18 cellular contexts compared by ENCODE assay signal in the genomic region with DNA sequence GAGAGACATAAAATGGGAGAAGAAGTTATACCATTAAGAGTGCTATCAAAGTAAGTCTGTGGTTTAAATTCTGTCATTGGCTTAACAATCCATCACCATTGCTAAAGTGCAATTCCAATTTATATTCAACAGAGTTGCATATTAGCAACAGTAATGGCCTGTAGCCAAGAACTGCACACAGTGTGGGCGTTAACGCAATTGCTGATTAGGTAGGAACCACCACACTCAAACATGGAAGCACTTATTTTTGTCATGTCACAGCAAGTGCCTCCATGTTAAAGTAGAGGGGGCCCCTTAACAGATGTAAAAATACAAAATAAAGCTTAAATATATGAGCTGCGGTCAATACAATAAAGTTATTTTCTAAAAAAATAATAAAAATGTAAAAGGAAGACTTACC.
"Had no signal": no experiment of that assay in that cellular context is flagged by ENCODE, and none has a peak within 500 bp of the region (broad histone marks: within the 10 kb centered on the region; RNA-seq: fewer than 3 reads in every experiment).

No MANE protein-coding gene starts in this region.

- H3K4me3 Mint-ChIP-seq: activated CD4-positive, alpha-beta T cell treated with anti-CD3 and anti-CD28 coated beads for 36 hours; activated CD8-positive, alpha-beta T cell treated with anti-CD3 and anti-CD28 coated beads, Interleukin-2, amount 10 ng/mL, durations not matched to agents 7 days and 5 days; natural killer cell; T-cell had no signal

- H3K27ac ChIP-seq: gastroesophageal sphincter, sigmoid colon, VCaP had no signal

- H3K4me3 ChIP-seq: gastroesophageal sphincter, mucosa of descending colon, sigmoid colon had no signal

- H3K9me3 ChIP-seq: gastroesophageal sphincter, mucosa of descending colon, sigmoid colon had no signal

- DNase-seq: activated CD4-positive, alpha-beta T cell treated with anti-CD3 and anti-CD28 coated beads for 36 hours; activated CD8-positive, alpha-beta memory T cell treated with anti-CD3 and anti-CD28 coated beads, Interleukin-2, amount 50 U/mL, for 48 hours; activated CD8-positive, alpha-beta T cell treated with anti-CD3 and anti-CD28 coated beads, Interleukin-2, amount 10 ng/mL, durations not matched to agents 7 days and 5 days; activated naive CD4-positive, alpha-beta T cell; aorta; effector CD4-positive, alpha-beta T cell; left colon; mucosa of descending colon; natural killer cell; nucleus accumbens; sigmoid colon; stimulated activated CD4-positive, alpha-beta T cell treated with anti-CD3 and anti-CD28 coated beads, Interleukin-2, amount 100 ng/mL, for 24 hours; stimulated activated naive CD4-positive, alpha-beta T cell treated with Interleukin-2 at 50 U/mL for 16 hours; T-cell; T1000; trophoblast cell had no signal

- H3K27me3 ChIP-seq: gastroesophageal sphincter, sigmoid colon had no signal

- H3K27me3 Mint-ChIP-seq: activated CD4-positive, alpha-beta T cell treated with anti-CD3 and anti-CD28 coated beads for 36 hours; T-cell had no signal

- H3K9me3 Mint-ChIP-seq: natural killer cell, T-cell had no signal

- H3K27ac Mint-ChIP-seq: activated CD4-positive, alpha-beta T cell treated with anti-CD3 and anti-CD28 coated beads for 36 hours; activated CD8-positive, alpha-beta T cell treated with anti-CD3 and anti-CD28 coated beads, Interleukin-2, amount 10 ng/mL, durations not matched to agents 7 days and 5 days; natural killer cell had no signal

- H3K4me1 ChIP-seq: sigmoid colon had no signal
